7 cellular contexts compared by ENCODE assay signal in genomic region chr16:29287816-29288545, GRCh38.
DNase-seq lines count a peak whose midpoint lies in the region; ATAC-seq, FAIRE-seq and TF ChIP-seq lines count a peak whose summit lies in the region.
"Not testable (repeated sequence)": the region's sequence is repeated elsewhere in the genome, so short reads cannot be mapped to it uniquely, and the experiment has no call there.

No MANE protein-coding gene starts in this region.

- DNase-seq in ascending aorta (ENCODE audit: low spot score in 2 of 2) (peak in 1 of 2 donors; percentile 67), heart left ventricle (peak in 1 of 5 donors; percentile 26)
- not testable (repeated sequence) for DNase-seq in esophagus muscularis mucosa (ENCODE audit: extremely low spot score); HepG2 (ENCODE audit: low spot score); neural progenitor cell (ENCODE audit: low spot score); transverse colon

- not testable (repeated sequence) for H2AFZ ChIP-seq in HepG2 (ENCODE audit: low read length); neural progenitor cell (replicated peaks)

- not testable (repeated sequence) for H3K4me2 ChIP-seq in HepG2 (ENCODE audit: low read depth, low read length); neural progenitor cell

- not testable (repeated sequence) for H3K9me3 ChIP-seq in ascending aorta; esophagus muscularis mucosa; heart left ventricle; HepG2 (ENCODE audit: low read length); neural progenitor cell (ENCODE audit: low read depth); transverse colon

- H3K4me1 Mint-ChIP-seq in neural progenitor cell, result peaks cover 42% of the 10 kb centered on the region

- TF ChIP-seq EP300 in esophagus muscularis mucosa (IDR thresholded peaks at IDR 0.05); HepG2 (IDR thresholded peaks at IDR 0.05; ENCODE audit: low read depth in 2 of 2, low read length in 2 of 2); HepG2 (CRISPR knock-in tag; IDR thresholded peaks at IDR 0.05; ENCODE audit: borderline replicate concordance); transverse colon (IDR thresholded peaks at IDR 0.05; ENCODE audit: low read depth): not testable (repeated sequence)

- CTCF ChIA-PET in HepG2 (lab: Yijun Ruan, JAX; ENCODE audit: low intra/inter-chr PET ratio, low total read pairs), result not testable (repeated sequence)

- BruUV-seq in HepG2 (replicated peaks; lab: Mats Ljungman, UMichigan), result not testable (repeated sequence)

- peaks cover 6 to 18% of the 10 kb centered on the region in 2 donors for H3K4me1 ChIP-seq in ascending aorta
- peaks cover 32 to 84% (median 65%) of the 10 kb centered on the region in 4 donors for H3K4me1 ChIP-seq in esophagus muscularis mucosa
- H3K4me1 ChIP-seq in heart left ventricle, result peaks cover 0 to 63% (median 32%) of the 10 kb centered on the region in 12 donors
- H3K4me1 ChIP-seq in HepG2 (ENCODE audit: insufficient read depth, low read length), result peaks cover 96% of the 10 kb centered on the region
- peaks cover 19% of the 10 kb centered on the region for H3K4me1 ChIP-seq in neural progenitor cell
- peaks cover 22 to 51% (median 42%) of the 10 kb centered on the region in 4 donors for H3K4me1 ChIP-seq in transverse colon

- H4K20me1 ChIP-seq in HepG2 (ENCODE audit: insufficient read depth, low read length); neural progenitor cell (ENCODE audit: low read depth): not testable (repeated sequence)

- WGBS in esophagus muscularis mucosa, result 52% methylated on average over 4 of the region's 14 CpGs
- 67 to 78% (median 73%) methylated on average over 10 to 14 of the region's 14 CpGs for WGBS in heart left ventricle, 4 donors
- 88% methylated on average over 8 of the region's 14 CpGs for WGBS in HepG2 (ENCODE audit: low lambda C conversion rate)
- WGBS in transverse colon (ENCODE audit: low coverage in 1 of 2), 2 donors, result 73 to 74% methylated on average over 2 to 10 of the region's 14 CpGs

- not testable (repeated sequence) for H3K36me3 Mint-ChIP-seq in neural progenitor cell

- intact Hi-C loops in ascending aorta (cut with DNase I); esophagus muscularis mucosa (cut with DNase I); heart left ventricle (cut with DNase I); HepG2 (cut with micrococcal nuclease; ENCODE audit: unreplicated experiment); transverse colon (cut with DNase I; ENCODE audit: low total_unique reads): not testable (repeated sequence)

- not testable (repeated sequence) for H3K79me2 ChIP-seq in HepG2 (ENCODE audit: insufficient read depth, low read length); neural progenitor cell (ENCODE audit: low read depth)

- peak overlapping the region; percentile 27 to 46 for H3K27ac ChIP-seq in ascending aorta
- H3K27ac ChIP-seq in esophagus muscularis mucosa (replicated peaks in 1 of 4), result peak overlapping the region; percentile 78 to 85 (median 82)
- peak overlapping the region in 10 of 12 donors; percentile 13 to 89 (median 73) for H3K27ac ChIP-seq in heart left ventricle
- not testable (repeated sequence) for H3K27ac ChIP-seq in HepG2 (ENCODE audit: extremely low read length, insufficient read depth, low read length); neural progenitor cell
- H3K27ac ChIP-seq in skin epidermis, result peak overlapping the region in 14 of 21 experiments; percentile 17 to 85 (median 52)
- H3K27ac ChIP-seq in transverse colon, result peak overlapping the region; percentile 69 to 81 (median 80)

- not testable (repeated sequence) for H3K4me3 Mint-ChIP-seq in neural progenitor cell

- H3K27me3 Mint-ChIP-seq in neural progenitor cell (ENCODE audit: insufficient read depth, low read depth), result not testable (repeated sequence)

- H3K9ac ChIP-seq in HepG2 (ENCODE audit: insufficient read depth, low read depth, low read length); neural progenitor cell: not testable (repeated sequence)

- not testable (repeated sequence) for H3K27me3 ChIP-seq in ascending aorta; esophagus muscularis mucosa; heart left ventricle; HepG2 (ENCODE audit: control insufficient read depth in 1 of 2, insufficient read depth in 2 of 2, low read length in 2 of 2); neural progenitor cell; transverse colon

- TF ChIP-seq CTCF in ascending aorta (IDR thresholded peaks at IDR 0.05); esophagus muscularis mucosa (IDR thresholded peaks at IDR 0.05); heart left ventricle (IDR thresholded peaks at IDR 0.05); HepG2 (CRISPR knock-in tag; IDR thresholded peaks at IDR 0.05); neural progenitor cell (IDR thresholded peaks at IDR 0.05); transverse colon (IDR thresholded peaks at IDR 0.05): not testable (repeated sequence)

- POLR2A ChIA-PET in HepG2 (lab: Yijun Ruan, JAX), result not testable (repeated sequence)

- not testable (repeated sequence) for ATAC-seq in heart left ventricle, HepG2

- H3K36me3 ChIP-seq in ascending aorta; esophagus muscularis mucosa; heart left ventricle; HepG2 (replicated peaks in 1 of 2; ENCODE audit: control insufficient read depth in 1 of 2, insufficient read depth in 2 of 2, low read length in 2 of 2); neural progenitor cell; transverse colon: not testable (repeated sequence)

- H3K4me3 ChIP-seq in ascending aorta; esophagus muscularis mucosa; heart left ventricle; HepG2 (replicated peaks in 1 of 3; ENCODE audit: insufficient read depth in 1 of 3, low read depth in 2 of 3, low read length in 3 of 3); neural progenitor cell; skin epidermis; transverse colon: not testable (repeated sequence)

- not testable (repeated sequence) for TF ChIP-seq POLR2A in esophagus muscularis mucosa (IDR thresholded peaks at IDR 0.05; ENCODE audit: low read depth); heart left ventricle (IDR thresholded peaks at IDR 0.05); HepG2 (IDR thresholded peaks at IDR 0.05; ENCODE audit: insufficient read depth in 1 of 2, low read depth in 2 of 2, low read length in 2 of 2); transverse colon (IDR thresholded peaks at IDR 0.05)

- TF ChIP-seq RAD21 in HepG2 (CRISPR knock-in tag; IDR thresholded peaks at IDR 0.05), result not testable (repeated sequence)

- peaks cover 11% of the 10 kb centered on the region for H3F3A ChIP-seq in neural progenitor cell (ENCODE audit: low read depth)

- in situ Hi-C loops in HepG2 (cut with HindIII; ENCODE audit: extremely low pct_ligation_motif_present, low pct_unique_long_range_greater_than_20kb); transverse colon (cut with MboI; ENCODE audit: low pct_ligation_motif_present in 1 of 4, low pct_unique_long_range_greater_than_20kb in 1 of 4, low sequenced_read_pairs in 3 of 4): not testable (repeated sequence)

- H3K27ac Mint-ChIP-seq in neural progenitor cell, result peak overlapping the region; percentile 10

- not testable (repeated sequence) for H3K9me3 Mint-ChIP-seq in neural progenitor cell

- FAIRE-seq in HepG2 (lab: Jason Lieb, UNC), result not testable (repeated sequence)

TF ChIP-seq in HepG2, 621 proteins besides CTCF, POLR2A, EP300 and RAD21:
- TF ChIP-seq, protein P1, sequence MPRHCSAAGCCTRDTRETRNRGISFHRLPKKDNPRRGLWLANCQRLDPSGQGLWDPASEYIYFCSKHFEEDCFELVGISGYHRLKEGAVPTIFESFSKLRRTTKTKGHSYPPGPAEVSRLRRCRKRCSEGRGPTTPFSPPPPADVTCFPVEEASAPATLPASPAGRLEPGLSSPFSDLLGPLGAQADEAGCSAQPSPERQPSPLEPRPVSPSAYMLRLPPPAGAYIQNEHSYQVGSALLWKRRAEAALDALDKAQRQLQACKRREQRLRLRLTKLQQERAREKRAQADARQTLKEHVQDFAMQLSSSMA (CRISPR knock-in tag; IDR thresholded peaks at IDR 0.05), result 0 out of 2 replicates have a peak, but pooled peaks have one; percentile 33
